ENCODE assay signal across 1 cellular context in the genomic region with DNA sequence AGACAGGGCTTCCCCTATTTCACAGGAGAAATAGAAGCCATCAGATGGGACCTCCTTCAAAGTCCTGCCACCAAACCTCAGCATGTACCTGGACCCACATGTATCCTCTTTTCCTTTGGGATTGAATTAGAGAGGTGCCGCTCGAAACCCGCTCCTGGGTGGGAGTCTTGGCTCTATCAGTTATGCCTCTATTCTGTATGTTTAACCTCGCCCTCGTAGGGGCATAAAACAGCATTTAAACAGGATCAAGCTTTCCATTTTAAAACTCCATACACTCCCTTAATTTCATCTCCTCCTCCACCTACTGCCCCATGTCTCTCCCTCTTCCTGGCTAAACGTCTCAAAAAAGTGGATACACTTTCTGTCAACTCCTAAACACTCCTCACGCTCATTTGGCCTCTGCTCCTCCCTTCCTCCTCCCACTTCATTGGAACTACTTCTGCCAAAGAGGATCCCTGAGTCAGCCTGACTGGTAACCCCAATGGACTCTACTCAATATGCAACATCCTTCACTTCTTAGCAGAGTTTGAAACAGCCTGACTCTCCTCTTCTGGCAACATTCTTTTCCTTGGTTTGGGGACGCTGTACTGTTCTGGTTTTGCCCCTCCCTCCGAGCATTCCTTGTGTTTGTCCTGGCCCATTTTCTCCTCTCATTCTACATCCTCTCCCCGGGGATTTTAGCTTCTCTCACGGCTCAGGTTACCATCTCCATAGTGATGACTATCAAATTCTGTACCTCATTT.
A peak's percentile ranks its signal among the peaks of the same experiment; 100 is the strongest.
TF ChIP-seq lines count a peak whose summit lies in the region.

No MANE protein-coding gene starts in this region.

TF ChIP-seq in K562, 482 proteins besides CTCF, POLR2A, EP300 and RAD21 (continued from another document and continues in another):
- TF ChIP-seq, protein P1, sequence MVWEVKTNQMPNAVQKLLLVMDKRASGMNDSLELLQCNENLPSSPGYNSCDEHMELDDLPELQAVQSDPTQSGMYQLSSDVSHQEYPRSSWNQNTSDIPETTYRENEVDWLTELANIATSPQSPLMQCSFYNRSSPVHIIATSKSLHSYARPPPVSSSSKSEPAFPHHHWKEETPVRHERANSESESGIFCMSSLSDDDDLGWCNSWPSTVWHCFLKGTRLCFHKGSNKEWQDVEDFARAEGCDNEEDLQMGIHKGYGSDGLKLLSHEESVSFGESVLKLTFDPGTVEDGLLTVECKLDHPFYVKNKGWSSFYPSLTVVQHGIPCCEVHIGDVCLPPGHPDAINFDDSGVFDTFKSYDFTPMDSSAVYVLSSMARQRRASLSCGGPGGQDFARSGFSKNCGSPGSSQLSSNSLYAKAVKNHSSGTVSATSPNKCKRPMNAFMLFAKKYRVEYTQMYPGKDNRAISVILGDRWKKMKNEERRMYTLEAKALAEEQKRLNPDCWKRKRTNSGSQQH (CRISPR knock-in tag; IDR thresholded peaks at IDR 0.05), result peak; percentile 79; the same call in 1 of the 2 replicates
- TF ChIP-seq, protein P2, sequence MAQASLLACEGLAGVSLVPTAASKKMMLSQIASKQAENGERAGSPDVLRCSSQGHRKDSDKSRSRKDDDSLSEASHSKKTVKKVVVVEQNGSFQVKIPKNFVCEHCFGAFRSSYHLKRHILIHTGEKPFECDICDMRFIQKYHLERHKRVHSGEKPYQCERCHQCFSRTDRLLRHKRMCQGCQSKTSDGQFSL (CRISPR knock-in tag; IDR thresholded peaks at IDR 0.05), result no peak
- TF ChIP-seq, protein P2 (tag; IDR thresholded peaks at IDR 0.05), result no peak
- TF ChIP-seq ZNF41 (CRISPR knock-in tag; conservative IDR thresholded peaks at IDR 0.05) (no peak), ZNF696 (CRISPR knock-in tag; conservative IDR thresholded peaks at IDR 0.05) (no peak), KLF6 (CRISPR knock-in tag; IDR thresholded peaks at IDR 0.05; ENCODE audit: borderline replicate concordance) (0 out of 2 replicates have a peak, but pooled peaks have one; percentile 5), KAT8 (IDR thresholded peaks at IDR 0.05; ENCODE audit: low read depth) (no peak), MTA3 (IDR thresholded peaks at IDR 0.05; ENCODE audit: borderline replicate concordance) (no peak; the same call in 1 of the 2 replicates), ZFP1 (CRISPR knock-in tag; IDR thresholded peaks at IDR 0.05) (no peak), NFYB (IDR thresholded peaks at IDR 0.05; ENCODE audit: extremely low read depth, insufficient read length) (no peak), SRSF1 (IDR thresholded peaks at IDR 0.05; ENCODE audit: low read depth, low read length) (no peak), ESRRB (CRISPR knock-in tag; IDR thresholded peaks at IDR 0.05; ENCODE audit: borderline replicate concordance) (no peak), RFX5 (IDR thresholded peaks at IDR 0.05; ENCODE audit: low read depth, low read length) (no peak), ZEB2 (IDR thresholded peaks at IDR 0.05) (peak; percentile 84; the same call in 1 of the 2 replicates), GABPA (tag; conservative IDR thresholded peaks at IDR 0.05; ENCODE audit: low read depth) (peak; percentile 7; the same call in 1 of the 2 replicates), ZNF282 (CRISPR knock-in tag; IDR thresholded peaks at IDR 0.05) (no peak), POLR3A (IDR thresholded peaks at IDR 0.05; ENCODE audit: borderline replicate concordance, extremely low read depth, insufficient read depth, insufficient read length) (no peak), ZSCAN29 (IDR thresholded peaks at IDR 0.05) (no peak), BACH1 (tag; IDR thresholded peaks at IDR 0.05) (peak; percentile 92; the same call in 1 of the 2 replicates), HMG20A (CRISPR knock-in tag; conservative IDR thresholded peaks at IDR 0.05) (no peak)
- TF ChIP-seq, protein P3, sequence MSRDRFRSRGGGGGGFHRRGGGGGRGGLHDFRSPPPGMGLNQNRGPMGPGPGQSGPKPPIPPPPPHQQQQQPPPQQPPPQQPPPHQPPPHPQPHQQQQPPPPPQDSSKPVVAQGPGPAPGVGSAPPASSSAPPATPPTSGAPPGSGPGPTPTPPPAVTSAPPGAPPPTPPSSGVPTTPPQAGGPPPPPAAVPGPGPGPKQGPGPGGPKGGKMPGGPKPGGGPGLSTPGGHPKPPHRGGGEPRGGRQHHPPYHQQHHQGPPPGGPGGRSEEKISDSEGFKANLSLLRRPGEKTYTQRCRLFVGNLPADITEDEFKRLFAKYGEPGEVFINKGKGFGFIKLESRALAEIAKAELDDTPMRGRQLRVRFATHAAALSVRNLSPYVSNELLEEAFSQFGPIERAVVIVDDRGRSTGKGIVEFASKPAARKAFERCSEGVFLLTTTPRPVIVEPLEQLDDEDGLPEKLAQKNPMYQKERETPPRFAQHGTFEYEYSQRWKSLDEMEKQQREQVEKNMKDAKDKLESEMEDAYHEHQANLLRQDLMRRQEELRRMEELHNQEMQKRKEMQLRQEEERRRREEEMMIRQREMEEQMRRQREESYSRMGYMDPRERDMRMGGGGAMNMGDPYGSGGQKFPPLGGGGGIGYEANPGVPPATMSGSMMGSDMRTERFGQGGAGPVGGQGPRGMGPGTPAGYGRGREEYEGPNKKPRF (IDR thresholded peaks at IDR 0.05; ENCODE audit: low read depth, low read length), result no peak
- TF ChIP-seq, protein P4, sequence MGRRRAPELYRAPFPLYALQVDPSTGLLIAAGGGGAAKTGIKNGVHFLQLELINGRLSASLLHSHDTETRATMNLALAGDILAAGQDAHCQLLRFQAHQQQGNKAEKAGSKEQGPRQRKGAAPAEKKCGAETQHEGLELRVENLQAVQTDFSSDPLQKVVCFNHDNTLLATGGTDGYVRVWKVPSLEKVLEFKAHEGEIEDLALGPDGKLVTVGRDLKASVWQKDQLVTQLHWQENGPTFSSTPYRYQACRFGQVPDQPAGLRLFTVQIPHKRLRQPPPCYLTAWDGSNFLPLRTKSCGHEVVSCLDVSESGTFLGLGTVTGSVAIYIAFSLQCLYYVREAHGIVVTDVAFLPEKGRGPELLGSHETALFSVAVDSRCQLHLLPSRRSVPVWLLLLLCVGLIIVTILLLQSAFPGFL (CRISPR knock-in tag; IDR thresholded peaks at IDR 0.05), result no peak
- TF ChIP-seq, protein P5, sequence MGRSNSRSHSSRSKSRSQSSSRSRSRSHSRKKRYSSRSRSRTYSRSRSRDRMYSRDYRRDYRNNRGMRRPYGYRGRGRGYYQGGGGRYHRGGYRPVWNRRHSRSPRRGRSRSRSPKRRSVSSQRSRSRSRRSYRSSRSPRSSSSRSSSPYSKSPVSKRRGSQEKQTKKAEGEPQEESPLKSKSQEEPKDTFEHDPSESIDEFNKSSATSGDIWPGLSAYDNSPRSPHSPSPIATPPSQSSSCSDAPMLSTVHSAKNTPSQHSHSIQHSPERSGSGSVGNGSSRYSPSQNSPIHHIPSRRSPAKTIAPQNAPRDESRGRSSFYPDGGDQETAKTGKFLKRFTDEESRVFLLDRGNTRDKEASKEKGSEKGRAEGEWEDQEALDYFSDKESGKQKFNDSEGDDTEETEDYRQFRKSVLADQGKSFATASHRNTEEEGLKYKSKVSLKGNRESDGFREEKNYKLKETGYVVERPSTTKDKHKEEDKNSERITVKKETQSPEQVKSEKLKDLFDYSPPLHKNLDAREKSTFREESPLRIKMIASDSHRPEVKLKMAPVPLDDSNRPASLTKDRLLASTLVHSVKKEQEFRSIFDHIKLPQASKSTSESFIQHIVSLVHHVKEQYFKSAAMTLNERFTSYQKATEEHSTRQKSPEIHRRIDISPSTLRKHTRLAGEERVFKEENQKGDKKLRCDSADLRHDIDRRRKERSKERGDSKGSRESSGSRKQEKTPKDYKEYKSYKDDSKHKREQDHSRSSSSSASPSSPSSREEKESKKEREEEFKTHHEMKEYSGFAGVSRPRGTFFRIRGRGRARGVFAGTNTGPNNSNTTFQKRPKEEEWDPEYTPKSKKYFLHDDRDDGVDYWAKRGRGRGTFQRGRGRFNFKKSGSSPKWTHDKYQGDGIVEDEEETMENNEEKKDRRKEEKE (IDR thresholded peaks at IDR 0.05; ENCODE audit: borderline replicate concordance in 1 of 2, control insufficient read depth in 1 of 2, low read depth in 2 of 2, low read length in 1 of 2), result no peak
- TF ChIP-seq, protein P6, sequence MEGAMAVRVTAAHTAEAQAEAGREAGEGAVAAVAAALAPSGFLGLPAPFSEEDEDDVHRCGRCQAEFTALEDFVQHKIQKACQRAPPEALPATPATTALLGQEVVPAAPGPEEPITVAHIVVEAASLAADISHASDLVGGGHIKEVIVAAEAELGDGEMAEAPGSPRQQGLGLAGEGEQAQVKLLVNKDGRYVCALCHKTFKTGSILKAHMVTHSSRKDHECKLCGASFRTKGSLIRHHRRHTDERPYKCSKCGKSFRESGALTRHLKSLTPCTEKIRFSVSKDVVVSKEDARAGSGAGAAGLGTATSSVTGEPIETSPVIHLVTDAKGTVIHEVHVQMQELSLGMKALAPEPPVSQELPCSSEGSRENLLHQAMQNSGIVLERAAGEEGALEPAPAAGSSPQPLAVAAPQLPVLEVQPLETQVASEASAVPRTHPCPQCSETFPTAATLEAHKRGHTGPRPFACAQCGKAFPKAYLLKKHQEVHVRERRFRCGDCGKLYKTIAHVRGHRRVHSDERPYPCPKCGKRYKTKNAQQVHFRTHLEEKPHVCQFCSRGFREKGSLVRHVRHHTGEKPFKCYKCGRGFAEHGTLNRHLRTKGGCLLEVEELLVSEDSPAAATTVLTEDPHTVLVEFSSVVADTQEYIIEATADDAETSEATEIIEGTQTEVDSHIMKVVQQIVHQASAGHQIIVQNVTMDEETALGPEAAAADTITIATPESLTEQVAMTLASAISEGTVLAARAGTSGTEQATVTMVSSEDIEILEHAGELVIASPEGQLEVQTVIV (CRISPR knock-in tag; IDR thresholded peaks at IDR 0.05; ENCODE audit: borderline replicate concordance), result no peak
- TF ChIP-seq, protein P7, sequence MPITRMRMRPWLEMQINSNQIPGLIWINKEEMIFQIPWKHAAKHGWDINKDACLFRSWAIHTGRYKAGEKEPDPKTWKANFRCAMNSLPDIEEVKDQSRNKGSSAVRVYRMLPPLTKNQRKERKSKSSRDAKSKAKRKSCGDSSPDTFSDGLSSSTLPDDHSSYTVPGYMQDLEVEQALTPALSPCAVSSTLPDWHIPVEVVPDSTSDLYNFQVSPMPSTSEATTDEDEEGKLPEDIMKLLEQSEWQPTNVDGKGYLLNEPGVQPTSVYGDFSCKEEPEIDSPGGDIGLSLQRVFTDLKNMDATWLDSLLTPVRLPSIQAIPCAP (CRISPR knock-in tag; IDR thresholded peaks at IDR 0.05; ENCODE audit: borderline replicate concordance), result no peak
- TF ChIP-seq, protein P8, sequence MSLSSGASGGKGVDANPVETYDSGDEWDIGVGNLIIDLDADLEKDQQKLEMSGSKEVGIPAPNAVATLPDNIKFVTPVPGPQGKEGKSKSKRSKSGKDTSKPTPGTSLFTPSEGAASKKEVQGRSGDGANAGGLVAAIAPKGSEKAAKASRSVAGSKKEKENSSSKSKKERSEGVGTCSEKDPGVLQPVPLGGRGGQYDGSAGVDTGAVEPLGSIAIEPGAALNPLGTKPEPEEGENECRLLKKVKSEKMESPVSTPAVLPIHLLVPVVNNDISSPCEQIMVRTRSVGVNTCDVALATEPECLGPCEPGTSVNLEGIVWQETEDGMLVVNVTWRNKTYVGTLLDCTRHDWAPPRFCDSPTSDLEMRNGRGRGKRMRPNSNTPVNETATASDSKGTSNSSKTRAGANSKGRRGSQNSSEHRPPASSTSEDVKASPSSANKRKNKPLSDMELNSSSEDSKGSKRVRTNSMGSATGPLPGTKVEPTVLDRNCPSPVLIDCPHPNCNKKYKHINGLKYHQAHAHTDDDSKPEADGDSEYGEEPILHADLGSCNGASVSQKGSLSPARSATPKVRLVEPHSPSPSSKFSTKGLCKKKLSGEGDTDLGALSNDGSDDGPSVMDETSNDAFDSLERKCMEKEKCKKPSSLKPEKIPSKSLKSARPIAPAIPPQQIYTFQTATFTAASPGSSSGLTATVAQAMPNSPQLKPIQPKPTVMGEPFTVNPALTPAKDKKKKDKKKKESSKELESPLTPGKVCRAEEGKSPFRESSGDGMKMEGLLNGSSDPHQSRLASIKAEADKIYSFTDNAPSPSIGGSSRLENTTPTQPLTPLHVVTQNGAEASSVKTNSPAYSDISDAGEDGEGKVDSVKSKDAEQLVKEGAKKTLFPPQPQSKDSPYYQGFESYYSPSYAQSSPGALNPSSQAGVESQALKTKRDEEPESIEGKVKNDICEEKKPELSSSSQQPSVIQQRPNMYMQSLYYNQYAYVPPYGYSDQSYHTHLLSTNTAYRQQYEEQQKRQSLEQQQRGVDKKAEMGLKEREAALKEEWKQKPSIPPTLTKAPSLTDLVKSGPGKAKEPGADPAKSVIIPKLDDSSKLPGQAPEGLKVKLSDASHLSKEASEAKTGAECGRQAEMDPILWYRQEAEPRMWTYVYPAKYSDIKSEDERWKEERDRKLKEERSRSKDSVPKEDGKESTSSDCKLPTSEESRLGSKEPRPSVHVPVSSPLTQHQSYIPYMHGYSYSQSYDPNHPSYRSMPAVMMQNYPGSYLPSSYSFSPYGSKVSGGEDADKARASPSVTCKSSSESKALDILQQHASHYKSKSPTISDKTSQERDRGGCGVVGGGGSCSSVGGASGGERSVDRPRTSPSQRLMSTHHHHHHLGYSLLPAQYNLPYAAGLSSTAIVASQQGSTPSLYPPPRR (CRISPR knock-in tag; IDR thresholded peaks at IDR 0.05; ENCODE audit: borderline replicate concordance), result no peak
- TF ChIP-seq, protein P9, sequence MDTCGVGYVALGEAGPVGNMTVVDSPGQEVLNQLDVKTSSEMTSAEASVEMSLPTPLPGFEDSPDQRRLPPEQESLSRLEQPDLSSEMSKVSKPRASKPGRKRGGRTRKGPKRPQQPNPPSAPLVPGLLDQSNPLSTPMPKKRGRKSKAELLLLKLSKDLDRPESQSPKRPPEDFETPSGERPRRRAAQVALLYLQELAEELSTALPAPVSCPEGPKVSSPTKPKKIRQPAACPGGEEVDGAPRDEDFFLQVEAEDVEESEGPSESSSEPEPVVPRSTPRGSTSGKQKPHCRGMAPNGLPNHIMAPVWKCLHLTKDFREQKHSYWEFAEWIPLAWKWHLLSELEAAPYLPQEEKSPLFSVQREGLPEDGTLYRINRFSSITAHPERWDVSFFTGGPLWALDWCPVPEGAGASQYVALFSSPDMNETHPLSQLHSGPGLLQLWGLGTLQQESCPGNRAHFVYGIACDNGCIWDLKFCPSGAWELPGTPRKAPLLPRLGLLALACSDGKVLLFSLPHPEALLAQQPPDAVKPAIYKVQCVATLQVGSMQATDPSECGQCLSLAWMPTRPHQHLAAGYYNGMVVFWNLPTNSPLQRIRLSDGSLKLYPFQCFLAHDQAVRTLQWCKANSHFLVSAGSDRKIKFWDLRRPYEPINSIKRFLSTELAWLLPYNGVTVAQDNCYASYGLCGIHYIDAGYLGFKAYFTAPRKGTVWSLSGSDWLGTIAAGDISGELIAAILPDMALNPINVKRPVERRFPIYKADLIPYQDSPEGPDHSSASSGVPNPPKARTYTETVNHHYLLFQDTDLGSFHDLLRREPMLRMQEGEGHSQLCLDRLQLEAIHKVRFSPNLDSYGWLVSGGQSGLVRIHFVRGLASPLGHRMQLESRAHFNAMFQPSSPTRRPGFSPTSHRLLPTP (IDR thresholded peaks at IDR 0.05; ENCODE audit: borderline replicate concordance, extremely low read depth, insufficient read length), result no peak
- TF ChIP-seq, protein P10, sequence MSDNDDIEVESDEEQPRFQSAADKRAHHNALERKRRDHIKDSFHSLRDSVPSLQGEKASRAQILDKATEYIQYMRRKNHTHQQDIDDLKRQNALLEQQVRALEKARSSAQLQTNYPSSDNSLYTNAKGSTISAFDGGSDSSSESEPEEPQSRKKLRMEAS (CRISPR knock-in tag; IDR thresholded peaks at IDR 0.05), result no peak
